In the genomic region with DNA sequence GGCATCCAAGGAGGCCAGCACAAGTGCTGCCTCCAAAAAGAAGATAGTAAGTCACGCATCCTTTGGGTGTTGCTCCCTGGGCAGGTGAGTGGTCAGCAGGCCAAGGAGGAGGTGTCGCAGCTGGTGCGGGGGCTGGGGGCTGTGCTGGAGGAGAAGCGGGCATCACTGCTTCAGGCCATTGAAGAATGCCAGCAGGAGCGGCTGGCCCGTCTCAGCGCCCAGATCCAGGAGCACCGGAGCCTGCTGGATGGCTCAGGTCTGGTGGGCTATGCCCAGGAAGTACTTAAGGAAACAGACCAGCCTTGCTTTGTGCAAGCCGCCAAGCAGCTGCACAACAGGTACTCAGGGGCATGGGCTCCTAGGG, we compare ENCODE assay signal across 19 cellular contexts. TPM values are rescaled to one million over a fixed set of nuclear protein-coding genes. Genes with fewer than 3 reads are reported as not detected.
A peak's percentile ranks its signal among the peaks of the same experiment; 100 is the strongest.
DNase-seq lines count a peak whose midpoint lies in the region; ATAC-seq, FAIRE-seq and TF ChIP-seq lines count a peak whose summit lies in the region.
"Had no signal": no experiment of that assay in that cellular context is flagged by ENCODE, and none has a peak within 500 bp of the region (broad histone marks: within the 10 kb centered on the region; RNA-seq: fewer than 3 reads in every experiment).

No MANE protein-coding gene starts in this region.

- TF ChIP-seq POLR2A in esophagus muscularis mucosa (IDR thresholded peaks at IDR 0.05; ENCODE audit: low read depth): no peak

- intact Hi-C loops in activated CD4-positive, alpha-beta T cell treated with anti-CD3 and anti-CD28 coated beads for 36 hours (cut with DNase I, micrococcal nuclease): loop anchor here in 1 of 2 experiments (2.0 kb wide), 1 partner anchor 15 kb away; no protein-coding TSS in a partner anchor
- intact Hi-C loops in dendritic cell treated with granulocyte-macrophage colony-stimulating factor and Interleukin-4, amounts not matched to agents 40 ng/mL and 50 ng/mL, for 4 days (cut with micrococcal nuclease): loop anchor here (2.0 to 5.0 kb wide), 2 partner anchors 15 to 49 kb away; no protein-coding TSS in a partner anchor
- intact Hi-C loops in pancreas (cut with DNase I) (no loop called here), esophagus muscularis mucosa (cut with DNase I) (loop anchor here (5.0 kb wide), 1 partner anchor 414 kb away; no protein-coding TSS in a partner anchor)

- no peaks in the 10 kb centered on the region for H3K9me3 ChIP-seq in pancreas
- H3K9me3 ChIP-seq in esophagus muscularis mucosa: no peaks in the 10 kb centered on the region
- H3K9me3 ChIP-seq: vagina had no signal

- no peak for TF ChIP-seq CTCF in pancreas (IDR thresholded peaks at IDR 0.05)
- no peak for TF ChIP-seq CTCF in esophagus muscularis mucosa (IDR thresholded peaks at IDR 0.05)

- peak; percentile 3 for DNase-seq in activated CD4-positive, alpha-beta T cell treated with anti-CD3 and anti-CD28 coated beads for 36 hours
- no peak for DNase-seq in activated CD4-positive, alpha-beta T cell treated with anti-CD3 and anti-CD28 coated beads, Interleukin-2, amount 10 ng/mL, durations not matched to agents 7 days and 5 days
- DNase-seq in H7: peak; percentile 36
- DNase-seq in pancreas: peak in 5 of 6 donors; percentile 11 to 61 (median 35)
- no peak for DNase-seq in iPS-NIHi7 (ENCODE audit: extremely low spot score)
- DNase-seq in esophagus muscularis mucosa (ENCODE audit: extremely low spot score): no peak
- DNase-seq: activated CD4-positive, alpha-beta T cell treated with anti-CD3 and anti-CD28 coated beads, Interleukin-2, amount 50 U/mL, for 1 hour; activated naive CD8-positive, alpha-beta T cell treated with anti-CD3 and anti-CD28 coated beads, Interleukin-2, amount 50 U/mL, for 24 hours; immature natural killer cell; naive B cell; NCI-H1105 had no signal

- ATAC-seq in activated CD4-positive, alpha-beta T cell treated with anti-CD3 and anti-CD28 coated beads for 36 hours: no peak
- ATAC-seq in pancreas: no peak
- no peak for ATAC-seq in GM21737 (IDR thresholded peaks at IDR 0.05; ENCODE audit: unreplicated experiment)
- ATAC-seq: activated naive CD8-positive, alpha-beta T cell treated with anti-CD3 and anti-CD28 coated beads, Interleukin-2, amount 50 U/mL, for 24 hours; Right ventricle myocardium inferior had no signal

- peaks cover 0 to 12% (median 10%) of the 10 kb centered on the region in 3 donors for H3K4me1 ChIP-seq in pancreas
- peaks cover 18 to 35% (median 28%) of the 10 kb centered on the region in 4 donors for H3K4me1 ChIP-seq in esophagus muscularis mucosa

- peaks cover 37% of the 10 kb centered on the region for H3K4me1 Mint-ChIP-seq in activated CD4-positive, alpha-beta T cell treated with anti-CD3 and anti-CD28 coated beads for 36 hours
- peaks cover 38% of the 10 kb centered on the region for H3K4me1 Mint-ChIP-seq in activated CD4-positive, alpha-beta T cell treated with anti-CD3 and anti-CD28 coated beads, Interleukin-2, amount 10 ng/mL, durations not matched to agents 7 days and 5 days
- H3K4me1 Mint-ChIP-seq in dendritic cell treated with granulocyte-macrophage colony-stimulating factor and Interleukin-4, amounts not matched to agents 40 ng/mL and 50 ng/mL, for 4 days (ENCODE audit: low read depth): peaks cover 83% of the 10 kb centered on the region

- H3K27ac ChIP-seq in pancreas: no peak overlapping the region
- H3K27ac ChIP-seq in esophagus muscularis mucosa (replicated peaks in 1 of 4): no peak overlapping the region
- H3K27ac ChIP-seq: vagina had no signal

- CTCF ChIA-PET in activated CD4-positive, alpha-beta T cell treated with anti-CD3 and anti-CD28 coated beads for 36 hours (lab: Charles Lee): interaction anchor here (0.6 to 1.6 kb wide), 7 partner anchors 11 to 143 kb away, joined by 3 to 20 read pairs (median 4); a partner anchor contains a TSS
- CTCF ChIA-PET in activated CD4-positive, alpha-beta T cell treated with anti-CD3 and anti-CD28 coated beads, Interleukin-2, amount 10 ng/mL, durations not matched to agents 7 days and 5 days (lab: Charles Lee): interaction anchor here (0.9 to 1.9 kb wide), 8 partner anchors 8 to 145 kb away, joined by 3 to 16 read pairs (median 6); no protein-coding TSS in a partner anchor

- no peak overlapping the region for H3K4me3 ChIP-seq in H7 (ENCODE audit: insufficient read depth, low read depth, low read length)
- no peak overlapping the region for H3K4me3 ChIP-seq in pancreas
- no peak overlapping the region for H3K4me3 ChIP-seq in esophagus muscularis mucosa
- H3K4me3 ChIP-seq: vagina had no signal

- H3K27ac Mint-ChIP-seq in activated CD4-positive, alpha-beta T cell treated with anti-CD3 and anti-CD28 coated beads for 36 hours: no peak overlapping the region
- H3K27ac Mint-ChIP-seq in activated CD4-positive, alpha-beta T cell treated with anti-CD3 and anti-CD28 coated beads, Interleukin-2, amount 10 ng/mL, durations not matched to agents 7 days and 5 days: no peak overlapping the region
- peak overlapping the region; percentile 83 for H3K27ac Mint-ChIP-seq in dendritic cell treated with granulocyte-macrophage colony-stimulating factor and Interleukin-4, amounts not matched to agents 40 ng/mL and 50 ng/mL, for 4 days
- H3K27ac Mint-ChIP-seq: activated naive CD8-positive, alpha-beta T cell treated with anti-CD3 and anti-CD28 coated beads, Interleukin-2, amount 50 U/mL, for 24 hours; immature natural killer cell; naive B cell; progenitor cell of endocrine pancreas had no signal

- H3K27me3 ChIP-seq in H7 (ENCODE audit: control insufficient read depth, insufficient read depth, low read length): no peaks in the 10 kb centered on the region
- no peaks in the 10 kb centered on the region for H3K27me3 ChIP-seq in pancreas
- peaks cover 0 to 24% (median 14%) of the 10 kb centered on the region in 4 donors for H3K27me3 ChIP-seq in esophagus muscularis mucosa
- H3K27me3 ChIP-seq: vagina had no signal

- H3K4me3 Mint-ChIP-seq in activated CD4-positive, alpha-beta T cell treated with anti-CD3 and anti-CD28 coated beads for 36 hours: no peak overlapping the region
- H3K4me3 Mint-ChIP-seq in activated CD4-positive, alpha-beta T cell treated with anti-CD3 and anti-CD28 coated beads, Interleukin-2, amount 10 ng/mL, durations not matched to agents 7 days and 5 days: no peak overlapping the region
- peak overlapping the region; percentile 66 for H3K4me3 Mint-ChIP-seq in dendritic cell treated with granulocyte-macrophage colony-stimulating factor and Interleukin-4, amounts not matched to agents 40 ng/mL and 50 ng/mL, for 4 days
- H3K4me3 Mint-ChIP-seq: activated naive CD8-positive, alpha-beta T cell treated with anti-CD3 and anti-CD28 coated beads, Interleukin-2, amount 50 U/mL, for 24 hours; immature natural killer cell; naive B cell had no signal

- H3K27me3 Mint-ChIP-seq in activated CD4-positive, alpha-beta T cell treated with anti-CD3 and anti-CD28 coated beads for 36 hours: no peaks in the 10 kb centered on the region
- no peaks in the 10 kb centered on the region for H3K27me3 Mint-ChIP-seq in activated CD4-positive, alpha-beta T cell treated with anti-CD3 and anti-CD28 coated beads, Interleukin-2, amount 10 ng/mL, durations not matched to agents 7 days and 5 days
- peaks cover 23% of the 10 kb centered on the region for H3K27me3 Mint-ChIP-seq in dendritic cell treated with granulocyte-macrophage colony-stimulating factor and Interleukin-4, amounts not matched to agents 40 ng/mL and 50 ng/mL, for 4 days
- H3K27me3 Mint-ChIP-seq: naive B cell, progenitor cell of endocrine pancreas had no signal

- FAIRE-seq in pancreas (lab: Jason Lieb, UNC): no peak
- FAIRE-seq: A204.1, D721Med, TTC549 had no signal

- TF ChIP-seq EP300 in esophagus muscularis mucosa (IDR thresholded peaks at IDR 0.05): no peak

- no peaks in the 10 kb centered on the region for H3K9me3 Mint-ChIP-seq in activated CD4-positive, alpha-beta T cell treated with anti-CD3 and anti-CD28 coated beads for 36 hours (ENCODE audit: low read depth)
- H3K9me3 Mint-ChIP-seq in activated CD4-positive, alpha-beta T cell treated with anti-CD3 and anti-CD28 coated beads, Interleukin-2, amount 10 ng/mL, durations not matched to agents 7 days and 5 days: no peaks in the 10 kb centered on the region
- H3K9me3 Mint-ChIP-seq in dendritic cell treated with granulocyte-macrophage colony-stimulating factor and Interleukin-4, amounts not matched to agents 40 ng/mL and 50 ng/mL, for 4 days: no peaks in the 10 kb centered on the region
- H3K9me3 Mint-ChIP-seq: activated naive CD8-positive, alpha-beta T cell treated with anti-CD3 and anti-CD28 coated beads, Interleukin-2, amount 50 U/mL, for 24 hours; immature natural killer cell; naive B cell had no signal

- H3K36me3 ChIP-seq in H7 (replicated peaks; ENCODE audit: control insufficient read depth, insufficient read depth, low read length): peaks cover 26% of the 10 kb centered on the region
- no peaks in the 10 kb centered on the region for H3K36me3 ChIP-seq in pancreas
- H3K36me3 ChIP-seq in esophagus muscularis mucosa: peaks cover 0 to 4% (median 2%) of the 10 kb centered on the region in 4 donors
- H3K36me3 ChIP-seq: vagina had no signal

- POLR2A ChIA-PET in activated CD4-positive, alpha-beta T cell treated with anti-CD3 and anti-CD28 coated beads for 36 hours (lab: Charles Lee): interaction anchor here (1.2 kb wide), 1 partner anchor 17 kb away, joined by 3 read pairs; no protein-coding TSS in a partner anchor
- POLR2A ChIA-PET in activated CD4-positive, alpha-beta T cell treated with anti-CD3 and anti-CD28 coated beads, Interleukin-2, amount 10 ng/mL, durations not matched to agents 7 days and 5 days (lab: Charles Lee): interaction anchor here (0.8 kb wide), 1 partner anchor 15 kb away, joined by 5 read pairs; no protein-coding TSS in a partner anchor

- peaks cover 23% of the 10 kb centered on the region for H3K36me3 Mint-ChIP-seq in activated CD4-positive, alpha-beta T cell treated with anti-CD3 and anti-CD28 coated beads for 36 hours (ENCODE audit: low read depth)
- peaks cover 29% of the 10 kb centered on the region for H3K36me3 Mint-ChIP-seq in activated CD4-positive, alpha-beta T cell treated with anti-CD3 and anti-CD28 coated beads, Interleukin-2, amount 10 ng/mL, durations not matched to agents 7 days and 5 days (ENCODE audit: low read depth)
- H3K36me3 Mint-ChIP-seq in dendritic cell treated with granulocyte-macrophage colony-stimulating factor and Interleukin-4, amounts not matched to agents 40 ng/mL and 50 ng/mL, for 4 days (ENCODE audit: low read depth): peaks cover 5% of the 10 kb centered on the region
- H3K36me3 Mint-ChIP-seq: immature natural killer cell, naive B cell had no signal

- WGBS in pancreas, 2 donors: 95 to 99% methylated on average over 9 of the region's 9 CpGs
- 92% methylated on average over 2 of the region's 9 CpGs for WGBS in esophagus muscularis mucosa

RNA-seq across cellular contexts. Expression of a gene that starts 4.3 kb away (rescaled TPM):
- total RNA-seq in activated CD4-positive, alpha-beta T cell treated with anti-CD3 and anti-CD28 coated beads for 36 hours: 1 to 10 TPM; 6.3 to 6.9 TPM
- 10 to 100 TPM; 14.2 to 15.5 TPM for total RNA-seq in activated CD4-positive, alpha-beta T cell treated with anti-CD3 and anti-CD28 coated beads, Interleukin-2, amount 10 ng/mL, durations not matched to agents 7 days and 5 days
- total RNA-seq in H7 (2014; rRNA removed; shearing (Covaris generic)): 9.9 and 11.1 TPM in 2 replicates
- total RNA-seq in pancreas: under 1 TPM; 0.19 to 0.59 (median 0.33) TPM
- polyA plus RNA-seq in pancreas: 1 to 10 TPM; 1.2 to 4.1 TPM
- 1 to 10 TPM in 1 of 4 donors, under 1 TPM in 2, not detected in 1; 0.13 to 1.7 (median 0.17) TPM for total RNA-seq in esophagus muscularis mucosa

RNA-seq across cellular contexts. Expression of a gene that starts 4.8 kb away (rescaled TPM):
- total RNA-seq in activated CD4-positive, alpha-beta T cell treated with anti-CD3 and anti-CD28 coated beads for 36 hours: 100 to 1,000 TPM; 125 to 300 TPM
- total RNA-seq in activated CD4-positive, alpha-beta T cell treated with anti-CD3 and anti-CD28 coated beads, Interleukin-2, amount 10 ng/mL, durations not matched to agents 7 days and 5 days: 100 to 1,000 TPM; 183 to 308 TPM
- 165 and 204 TPM in 2 replicates for total RNA-seq in H7 (2014; rRNA removed; shearing (Covaris generic))
- total RNA-seq in pancreas (100 to 1,000 TPM in 4 of 6 donors, 10 to 100 TPM in 2; 91.8 to 119 (median 102) TPM), esophagus muscularis mucosa (100 to 1,000 TPM in 2 of 4 donors, 10 to 100 TPM in 2; 76.0 to 146 (median 108) TPM)
- 100 to 1,000 TPM; 182 to 238 TPM for polyA plus RNA-seq in pancreas

RNA-seq across cellular contexts. Expression of a gene that starts 29.8 kb away (rescaled TPM):
- total RNA-seq in activated CD4-positive, alpha-beta T cell treated with anti-CD3 and anti-CD28 coated beads for 36 hours: 10 to 100 TPM; 12.8 to 13.7 TPM
- total RNA-seq in activated CD4-positive, alpha-beta T cell treated with anti-CD3 and anti-CD28 coated beads, Interleukin-2, amount 10 ng/mL, durations not matched to agents 7 days and 5 days: 10 to 100 TPM; 21.2 to 23.6 TPM
- total RNA-seq in H7 (2014; rRNA removed; shearing (Covaris generic)): 14.9 and 21.5 TPM in 2 replicates
- total RNA-seq in pancreas (10 to 100 TPM in 5 of 6 donors, 1 to 10 TPM in 1; 9.9 to 31.1 (median 14.6) TPM), esophagus muscularis mucosa (10 to 100 TPM; 16.2 to 37.4 (median 23.4) TPM)
- polyA plus RNA-seq in pancreas: 10 to 100 TPM; 69.1 to 78.6 TPM

RNA-seq across cellular contexts. Expression of a gene that starts 30.6 kb away (rescaled TPM):
- total RNA-seq in activated CD4-positive, alpha-beta T cell treated with anti-CD3 and anti-CD28 coated beads for 36 hours: 10 to 100 TPM; 52.8 to 52.9 TPM
- 10 to 100 TPM; 32.8 to 37.3 TPM for total RNA-seq in activated CD4-positive, alpha-beta T cell treated with anti-CD3 and anti-CD28 coated beads, Interleukin-2, amount 10 ng/mL, durations not matched to agents 7 days and 5 days
- total RNA-seq in H7 (2014; rRNA removed; shearing (Covaris generic)): 180 and 221 TPM in 2 replicates
- total RNA-seq in pancreas: 10 to 100 TPM; 10.7 to 18.4 (median 15.7) TPM
- 10 to 100 TPM; 34.3 to 36.8 TPM for polyA plus RNA-seq in pancreas
- 10 to 100 TPM; 34.1 to 52.8 (median 38.0) TPM for total RNA-seq in esophagus muscularis mucosa

RNA-seq across cellular contexts. Expression of a gene that starts 37.6 kb away (rescaled TPM):
- total RNA-seq in activated CD4-positive, alpha-beta T cell treated with anti-CD3 and anti-CD28 coated beads for 36 hours: 10 to 100 TPM; 29.8 to 34.3 TPM
- total RNA-seq in activated CD4-positive, alpha-beta T cell treated with anti-CD3 and anti-CD28 coated beads, Interleukin-2, amount 10 ng/mL, durations not matched to agents 7 days and 5 days: 10 to 100 TPM; 50.1 to 58.9 TPM
- 119 and 193 TPM in 2 replicates for total RNA-seq in H7 (2014; rRNA removed; shearing (Covaris generic))
- total RNA-seq in pancreas (10 to 100 TPM; 39.4 to 46.5 (median 42.3) TPM), esophagus muscularis mucosa (100 to 1,000 TPM in 2 of 4 donors, 10 to 100 TPM in 2; 54.5 to 176 (median 80.6) TPM)
- 100 to 1,000 TPM; 211 to 227 TPM for polyA plus RNA-seq in pancreas

Comparison
In these comparisons a context has a peak if more than half of its experiments do, and no peak if none do; other contexts are left out.
1. DNase-seq: peak in activated CD4-positive, alpha-beta T cell treated with anti-CD3 and anti-CD28 coated beads for 36 hours (single experiment), H7 (single experiment) and pancreas (5 of 6); none in activated CD4-positive, alpha-beta T cell treated with anti-CD3 and anti-CD28 coated beads, Interleukin-2, amount 10 ng/mL, durations not matched to agents 7 days and 5 days (single experiment), iPS-NIHi7 (single experiment) and esophagus muscularis mucosa (single experiment).
2. intact Hi-C loops: an anchor here in dendritic cell treated with granulocyte-macrophage colony-stimulating factor and Interleukin-4, amounts not matched to agents 40 ng/mL and 50 ng/mL, for 4 days (2.0 to 5.0 kb wide) and esophagus muscularis mucosa (5.0 kb wide); none called in pancreas.